Comparison of ENCODE assay signal across 25 cellular contexts in the genomic region with DNA sequence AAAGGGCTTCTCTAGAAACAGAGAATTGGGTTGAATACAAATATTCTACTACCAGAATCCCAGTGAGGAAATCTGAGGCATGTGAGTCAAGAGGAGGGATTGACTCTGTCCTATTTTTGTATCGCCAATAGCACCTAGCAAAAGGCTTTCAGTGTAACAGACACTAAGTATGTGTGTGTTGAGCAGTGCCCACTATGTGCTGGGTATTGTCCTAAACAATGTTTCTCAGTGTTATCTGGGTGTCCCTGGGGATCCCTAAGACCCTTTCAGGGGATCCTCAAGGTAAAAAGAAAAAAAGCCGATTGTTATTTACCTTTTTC.
"Had no signal": no experiment of that assay in that cellular context is flagged by ENCODE, and none has a peak within 500 bp of the region (broad histone marks: within the 10 kb centered on the region; RNA-seq: fewer than 3 reads in every experiment).

No MANE protein-coding gene starts in this region.

- H3K4me3 Mint-ChIP-seq: activated CD4-positive, alpha-beta memory T cell treated with anti-CD3 and anti-CD28 coated beads, Interleukin-2, amount 10 ng/mL, durations not matched to agents 7 days and 5 days; activated CD4-positive, alpha-beta T cell treated with anti-CD3 and anti-CD28 coated beads, Interleukin-2, amount 10 ng/mL, durations not matched to agents 7 days and 5 days; activated naive CD4-positive, alpha-beta T cell treated with anti-CD3 and anti-CD28 coated beads, Interleukin-2, amount 10 ng/mL, durations not matched to agents 7 days and 5 days; activated T-cell treated with anti-CD3 and anti-CD28 coated beads, Interleukin-2, amount 50 U/mL, for 24 hours; nephron progenitor cell; T-helper 17 cell had no signal

- ATAC-seq: esophagus mucosa; heart left ventricle; left lung; lower lobe of right lung; right cardiac atrium; stimulated activated naive CD8-positive, alpha-beta T cell treated with anti-CD3 and anti-CD28 coated beads, Interleukin-15, Interleukin-2, amounts not matched to agents 100 U/mL and 50 U/mL, for 24 hours; T-helper 17 cell had no signal

- H3K4me3 ChIP-seq: heart left ventricle, left lung, lower lobe of right lung, pancreas, testis, transverse colon had no signal

- DNase-seq: activated CD4-positive, alpha-beta memory T cell treated with anti-CD3 and anti-CD28 coated beads, Interleukin-2, amount 10 ng/mL, durations not matched to agents 7 days and 5 days; activated CD4-positive, alpha-beta T cell treated with anti-CD3 and anti-CD28 coated beads, Interleukin-2, amount 10 ng/mL, durations not matched to agents 7 days and 5 days; activated CD4-positive, CD25-positive, alpha-beta regulatory T cell treated with anti-CD3 and anti-CD28 coated beads, Interleukin-2, amount 50 U/mL, for 72 hours; activated CD8-positive, alpha-beta memory T cell treated with anti-CD3 and anti-CD28 coated beads, Interleukin-2, amount 50 U/mL, for 48 hours; activated gamma-delta T cell; activated naive CD4-positive, alpha-beta T cell treated with anti-CD3 and anti-CD28 coated beads, Interleukin-2, amount 10 ng/mL, durations not matched to agents 7 days and 5 days; activated T-cell treated with anti-CD3 and anti-CD28 coated beads, Interleukin-2, amount 50 U/mL, for 24 hours; amniotic stem cell; central memory CD4-positive, alpha-beta T cell; heart left ventricle; left lung; lower lobe of right lung; mesenchymal stem cell; nephron progenitor cell; right cardiac atrium; stimulated activated CD4-positive, alpha-beta T cell treated with anti-CD3 and anti-CD28 coated beads, Interleukin-2, amount 100 ng/mL, for 48 hours; stimulated activated naive CD8-positive, alpha-beta T cell treated with anti-CD3 and anti-CD28 coated beads, Interleukin-15, Interleukin-2, amounts not matched to agents 100 U/mL and 50 U/mL, for 24 hours; T-helper 17 cell; T1000; testis; transverse colon had no signal

- H3K27me3 ChIP-seq: foreskin keratinocyte, heart left ventricle, left lung, pancreas, testis, transverse colon had no signal

- H3K9me3 Mint-ChIP-seq: activated CD4-positive, alpha-beta memory T cell treated with anti-CD3 and anti-CD28 coated beads, Interleukin-2, amount 10 ng/mL, durations not matched to agents 7 days and 5 days; activated CD4-positive, alpha-beta T cell treated with anti-CD3 and anti-CD28 coated beads, Interleukin-2, amount 10 ng/mL, durations not matched to agents 7 days and 5 days; activated naive CD4-positive, alpha-beta T cell treated with anti-CD3 and anti-CD28 coated beads, Interleukin-2, amount 10 ng/mL, durations not matched to agents 7 days and 5 days; activated T-cell treated with anti-CD3 and anti-CD28 coated beads, Interleukin-2, amount 50 U/mL, for 24 hours; nephron progenitor cell had no signal

- FAIRE-seq: endothelial cell of umbilical vein, pancreas had no signal

- H3K36me3 Mint-ChIP-seq: activated naive CD4-positive, alpha-beta T cell treated with anti-CD3 and anti-CD28 coated beads, Interleukin-2, amount 10 ng/mL, durations not matched to agents 7 days and 5 days had no signal

- H3K4me1 ChIP-seq: heart left ventricle, left lung, lower lobe of right lung, testis, transverse colon had no signal

- H3K27ac ChIP-seq: foreskin keratinocyte, heart left ventricle, left lung, lower lobe of right lung, pancreas, testis, transverse colon had no signal

- H3K9me3 ChIP-seq: heart left ventricle, left lung, lower lobe of right lung, pancreas, testis, transverse colon had no signal

- H3K4me1 Mint-ChIP-seq: nephron progenitor cell, T-helper 17 cell had no signal

- H3K36me3 ChIP-seq: heart left ventricle, left lung, lower lobe of right lung, pancreas, transverse colon had no signal

- H3K27me3 Mint-ChIP-seq: activated CD4-positive, alpha-beta T cell treated with anti-CD3 and anti-CD28 coated beads, Interleukin-2, amount 10 ng/mL, durations not matched to agents 7 days and 5 days; activated T-cell treated with anti-CD3 and anti-CD28 coated beads, Interleukin-2, amount 50 U/mL, for 24 hours had no signal

- H3K27ac Mint-ChIP-seq: activated CD4-positive, alpha-beta memory T cell treated with anti-CD3 and anti-CD28 coated beads, Interleukin-2, amount 10 ng/mL, durations not matched to agents 7 days and 5 days; activated CD4-positive, alpha-beta T cell treated with anti-CD3 and anti-CD28 coated beads, Interleukin-2, amount 10 ng/mL, durations not matched to agents 7 days and 5 days; activated naive CD4-positive, alpha-beta T cell treated with anti-CD3 and anti-CD28 coated beads, Interleukin-2, amount 10 ng/mL, durations not matched to agents 7 days and 5 days; activated T-cell treated with anti-CD3 and anti-CD28 coated beads, Interleukin-2, amount 50 U/mL, for 24 hours; nephron progenitor cell; T-helper 17 cell had no signal
